Comparison of ENCODE assay signal across 11 cellular contexts in the genomic region with DNA sequence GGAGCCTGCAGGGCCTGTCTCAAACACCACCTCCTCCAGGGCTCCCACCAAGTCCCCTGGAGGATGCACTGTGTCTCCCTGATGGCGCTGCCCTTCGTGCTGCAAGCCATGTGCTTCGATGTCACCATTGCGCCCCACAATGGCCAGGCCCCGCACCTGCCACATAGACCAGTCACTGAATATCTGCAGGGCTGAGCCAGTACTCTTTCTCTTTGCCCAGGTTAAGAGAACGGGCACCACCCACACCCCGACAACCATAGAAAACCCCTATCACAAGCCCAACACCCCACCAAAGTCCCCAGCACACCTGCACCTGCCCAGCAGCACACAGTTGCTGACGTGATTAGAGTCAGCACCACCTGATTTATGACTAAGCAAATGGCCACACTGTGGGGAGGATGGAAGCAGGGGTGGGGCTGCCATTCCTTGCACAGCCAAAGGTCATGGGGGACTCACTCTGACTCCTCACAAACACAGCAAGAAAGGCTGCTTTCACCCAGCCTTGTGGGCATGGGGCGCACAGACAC.
DNase-seq lines count a peak whose midpoint lies in the region; ATAC-seq, FAIRE-seq and TF ChIP-seq lines count a peak whose summit lies in the region.
"Had no signal": no experiment of that assay in that cellular context is flagged by ENCODE, and none has a peak within 500 bp of the region (broad histone marks: within the 10 kb centered on the region; RNA-seq: fewer than 3 reads in every experiment).

No MANE protein-coding gene starts in this region.

- H3K9me3 Mint-ChIP-seq in activated naive CD4-positive, alpha-beta T cell treated with anti-CD3 and anti-CD28 coated beads for 36 hours = no peaks in the 10 kb centered on the region
- H3K9me3 Mint-ChIP-seq: natural killer cell treated with Interleukin-12 subunit alpha and Interleukin-12 subunit beta and Interleukin-15 and Interleukin-18, amount 100 ng/mL, for 72 hours had no signal

- ATAC-seq in GM18867 (IDR thresholded peaks at IDR 0.05; ENCODE audit: unreplicated experiment) = no peak

- H3K27ac Mint-ChIP-seq in activated naive CD4-positive, alpha-beta T cell treated with anti-CD3 and anti-CD28 coated beads for 36 hours = no peak overlapping the region

- no peaks in the 10 kb centered on the region for H3K27me3 Mint-ChIP-seq in activated naive CD4-positive, alpha-beta T cell treated with anti-CD3 and anti-CD28 coated beads for 36 hours (ENCODE audit: low read depth)
- H3K27me3 Mint-ChIP-seq: natural killer cell treated with Interleukin-12 subunit alpha and Interleukin-12 subunit beta and Interleukin-15 and Interleukin-18, amount 100 ng/mL, for 72 hours had no signal

- H3K4me3 Mint-ChIP-seq in activated naive CD4-positive, alpha-beta T cell treated with anti-CD3 and anti-CD28 coated beads for 36 hours = no peak overlapping the region
- H3K4me3 Mint-ChIP-seq: natural killer cell treated with Interleukin-12 subunit alpha and Interleukin-12 subunit beta and Interleukin-15 and Interleukin-18, amount 100 ng/mL, for 72 hours had no signal

- no peaks in the 10 kb centered on the region for H3K27me3 ChIP-seq in small intestine (ENCODE audit: control insufficient read depth in 2 of 2, insufficient read depth in 2 of 2, low read length in 2 of 2)
- H3K27me3 ChIP-seq in ovary = no peaks in the 10 kb centered on the region

- no peak for TF ChIP-seq EP300 in ovary (IDR thresholded peaks at IDR 0.05)

- peaks cover 23% of the 10 kb centered on the region for H3K36me3 Mint-ChIP-seq in activated naive CD4-positive, alpha-beta T cell treated with anti-CD3 and anti-CD28 coated beads for 36 hours (ENCODE audit: low read depth)

- H3K4me3 ChIP-seq in small intestine (ENCODE audit: low read depth in 1 of 2, low read length in 2 of 2) = no peak overlapping the region
- H3K4me3 ChIP-seq in ovary = no peak overlapping the region

- TF ChIP-seq CTCF in ovary (IDR thresholded peaks at IDR 0.05) = no peak

- peak overlapping the region; percentile 77 for H3K27ac ChIP-seq in caudate nucleus (ENCODE audit: low read depth, low read length)
- peak overlapping the region; percentile 27 to 32 for H3K27ac ChIP-seq in small intestine (ENCODE audit: low read depth in 1 of 2, low read length in 1 of 2)
- H3K27ac ChIP-seq in ovary = no peak overlapping the region
- H3K27ac ChIP-seq: C4-2B had no signal

- peak; percentile 42 for DNase-seq in activated naive CD4-positive, alpha-beta T cell treated with anti-CD3 and anti-CD28 coated beads for 36 hours
- DNase-seq in activated naive CD4-positive, alpha-beta T cell treated with anti-CD3 and anti-CD28 coated beads, Interleukin-2, amount 50 U/mL, for 16 hours = no peak
- DNase-seq in NCI-H146 (lab: John Stamatoyannopoulos, UW) = peak; percentile 36
- no peak for DNase-seq in caudate nucleus (lab: John Stamatoyannopoulos, UW)
- DNase-seq in small intestine = peak; percentile 72
- DNase-seq in ovary = no peak
- no peak for DNase-seq in middle frontal gyrus (ENCODE audit: extremely low spot score, low spot score)
- DNase-seq: activated effector memory CD4-positive, alpha-beta T cell treated with Interleukin-2 at 50 U/mL for 16 hours had no signal

- CTCF ChIA-PET in activated naive CD4-positive, alpha-beta T cell treated with anti-CD3 and anti-CD28 coated beads for 36 hours (lab: Charles Lee) = no interaction called here

- intact Hi-C loops in activated naive CD4-positive, alpha-beta T cell treated with anti-CD3 and anti-CD28 coated beads for 36 hours (cut with micrococcal nuclease) = no loop called here
- intact Hi-C loops in ovary (cut with DNase I) = no loop called here

- FAIRE-seq in small intestine (lab: Jason Lieb, UNC) = no peak

- H3K4me1 ChIP-seq in small intestine (ENCODE audit: control insufficient read depth in 2 of 2, insufficient read depth in 1 of 2, low read depth in 1 of 2, low read length in 1 of 2) (peaks cover 3% of the 10 kb centered on the region in 2 donors), ovary (ENCODE audit: insufficient read depth) (peaks cover 9% of the 10 kb centered on the region)

- peaks cover 2% of the 10 kb centered on the region for H3K4me1 Mint-ChIP-seq in activated naive CD4-positive, alpha-beta T cell treated with anti-CD3 and anti-CD28 coated beads for 36 hours (ENCODE audit: low read depth)

- H3K36me3 ChIP-seq in small intestine (ENCODE audit: control insufficient read depth in 2 of 2, insufficient read depth in 2 of 2, low read length in 2 of 2) = no peaks in the 10 kb centered on the region
- H3K36me3 ChIP-seq in ovary = no peaks in the 10 kb centered on the region

- WGBS in small intestine, 3 donors = 57 to 78% (median 65%) methylated on average over 9 of the region's 9 CpGs
- WGBS in ovary, 3 donors = 88 to 91% (median 89%) methylated on average over 9 of the region's 9 CpGs

- H3K9me3 ChIP-seq in small intestine (ENCODE audit: control insufficient read depth, low read depth) = no peaks in the 10 kb centered on the region
- no peaks in the 10 kb centered on the region for H3K9me3 ChIP-seq in ovary

- TF ChIP-seq POLR2A in ovary (IDR thresholded peaks at IDR 0.05) = no peak

Comparison
In these comparisons a context has a peak if more than half of its experiments do, and no peak if none do; other contexts are left out.
1. DNase-seq: peak in activated naive CD4-positive, alpha-beta T cell treated with anti-CD3 and anti-CD28 coated beads for 36 hours (single experiment), NCI-H146 (single experiment) and small intestine (single experiment); none in activated naive CD4-positive, alpha-beta T cell treated with anti-CD3 and anti-CD28 coated beads, Interleukin-2, amount 50 U/mL, for 16 hours (single experiment), caudate nucleus (0 of 61), ovary (0 of 5) and middle frontal gyrus (single experiment).
2. H3K27ac ChIP-seq: peak in caudate nucleus (single experiment) and small intestine (2 of 2); none in ovary (0 of 2).